Comparison of ENCODE assay signal across 9 cellular contexts in genomic region chr5:6496207-6496584, GRCh38. TPM values are rescaled to one million over a fixed set of nuclear protein-coding genes. Genes with fewer than 3 reads are reported as not detected.
DNase-seq lines count a peak whose midpoint lies in the region; ATAC-seq and TF ChIP-seq lines count a peak whose summit lies in the region.
"Had no signal": no experiment of that assay in that cellular context is flagged by ENCODE, and none has a peak within 500 bp of the region (broad histone marks: within the 10 kb centered on the region; RNA-seq: fewer than 3 reads in every experiment).

No MANE protein-coding gene starts in this region.

- H3K36me3 Mint-ChIP-seq in activated T-helper 17 cell treated with anti-CD3 and anti-CD28 coated beads, Interleukin-2, amount 50 U/mL, for 72 hours (ENCODE audit: low read depth), result no peaks in the 10 kb centered on the region

- DNase-seq in NCI-H2196 treated with DMSO at 0.1 percent for 48 hours (lab: John Stamatoyannopoulos, UW; ENCODE audit: unreplicated experiment) (no peak), lower leg skin (ENCODE audit: low spot score in 2 of 2) (no peak)
- DNase-seq in activated effector memory CD4-positive, alpha-beta T cell treated with anti-CD3 and anti-CD28 coated beads, Interleukin-2, amount 50 U/mL, for 16 hours, result no peak
- DNase-seq: occipital lobe, Peyer's patch had no signal

- peak; percentile 96 for ATAC-seq in GM18520 (IDR thresholded peaks at IDR 0.05; ENCODE audit: unreplicated experiment)
- ATAC-seq in GM19463 (IDR thresholded peaks at IDR 0.05; ENCODE audit: unreplicated experiment), result peak; percentile 89
- ATAC-seq in HG03039 (IDR thresholded peaks at IDR 0.05; ENCODE audit: unreplicated experiment), result peak; percentile 95
- peak; percentile 87 for ATAC-seq in activated T-helper 17 cell treated with anti-CD3 and anti-CD28 coated beads, Interleukin-2, amount 50 U/mL, for 72 hours (replicated peaks)

- WGBS in lower leg skin, 2 donors, result 79 to 89% methylated on average over 5 of the region's 5 CpGs

- peaks cover 12% of the 10 kb centered on the region for H3K4me1 Mint-ChIP-seq in activated T-helper 17 cell treated with anti-CD3 and anti-CD28 coated beads, Interleukin-2, amount 50 U/mL, for 72 hours

- intact Hi-C loops in lower leg skin (cut with DNase I; ENCODE audit: low total_unique reads), result loop anchor here (2.0 kb wide), 1 partner anchor 51 kb away; no protein-coding TSS in a partner anchor

- no peak for TF ChIP-seq POLR2A in lower leg skin (IDR thresholded peaks at IDR 0.05)

- H3K27ac Mint-ChIP-seq in activated T-helper 17 cell treated with anti-CD3 and anti-CD28 coated beads, Interleukin-2, amount 50 U/mL, for 72 hours, result peak overlapping the region; percentile 62

- peaks cover 45% of the 10 kb centered on the region for H3K27me3 Mint-ChIP-seq in activated T-helper 17 cell treated with anti-CD3 and anti-CD28 coated beads, Interleukin-2, amount 50 U/mL, for 72 hours

- H3K4me3 Mint-ChIP-seq in activated T-helper 17 cell treated with anti-CD3 and anti-CD28 coated beads, Interleukin-2, amount 50 U/mL, for 72 hours, result peak overlapping the region; percentile 33

- no peak overlapping the region for H3K4me3 ChIP-seq in lower leg skin (ENCODE audit: low read depth, poor library complexity, severe bottlenecking)
- H3K4me3 ChIP-seq: Peyer's patch had no signal

- TF ChIP-seq CTCF in lower leg skin (IDR thresholded peaks at IDR 0.05), result no peak

- H3K9me3 Mint-ChIP-seq in activated T-helper 17 cell treated with anti-CD3 and anti-CD28 coated beads, Interleukin-2, amount 50 U/mL, for 72 hours, result peaks cover 4% of the 10 kb centered on the region

RNA-seq across cellular contexts. Expression of gene UBE2QL1, which starts 47.5 kb away (rescaled TPM):
- not detected for total RNA-seq in activated T-helper 17 cell treated with anti-CD3 and anti-CD28 coated beads, Interleukin-2, amount 50 U/mL, for 72 hours
- total RNA-seq in lower leg skin, result 1 to 10 TPM in 3 of 4 donors, under 1 TPM in 1; 0.72 to 3.4 (median 1.3) TPM
